ENCODE assay signal across 25 cellular contexts in genomic region chr2:203282101-203282500, GRCh38.
"Had no signal": no experiment of that assay in that cellular context is flagged by ENCODE, and none has a peak within 500 bp of the region (broad histone marks: within the 10 kb centered on the region; RNA-seq: fewer than 3 reads in every experiment).

No MANE protein-coding gene starts in this region.

- H3K27me3 Mint-ChIP-seq: dendritic cell treated with granulocyte-macrophage colony-stimulating factor and Interleukin-4, amounts not matched to agents 40 ng/mL and 50 ng/mL, for 4 days; effector memory CD8-positive, alpha-beta T cell had no signal

- H3K4me3 ChIP-seq: colonic mucosa, coronary artery, dorsolateral prefrontal cortex, esophagus muscularis mucosa, esophagus squamous epithelium, gastrocnemius medialis, gastroesophageal sphincter, heart left ventricle, heart right ventricle had no signal

- H3K4me3 Mint-ChIP-seq: dendritic cell treated with granulocyte-macrophage colony-stimulating factor and Interleukin-4, amounts not matched to agents 40 ng/mL and 50 ng/mL, for 4 days; effector memory CD8-positive, alpha-beta T cell; endodermal cell had no signal

- H3K4me1 Mint-ChIP-seq: endodermal cell had no signal

- DNase-seq: colonic mucosa; cortex of kidney; dermis blood vessel endothelial cell; dorsolateral prefrontal cortex; effector CD4-positive, alpha-beta T cell; effector CD8-positive, alpha-beta T cell; effector memory CD4-positive, alpha-beta T cell; effector memory CD8-positive, alpha-beta T cell; endodermal cell; erythroblast; esophagus squamous epithelium; foreskin fibroblast; foreskin keratinocyte; foreskin melanocyte; gastrocnemius medialis; glutamatergic neuron; head of caudate nucleus; heart left ventricle; heart right ventricle had no signal

- H3K27ac ChIP-seq: colonic mucosa, coronary artery, epithelial cell of prostate, esophagus muscularis mucosa, esophagus squamous epithelium, foreskin keratinocyte, gastrocnemius medialis, gastroesophageal sphincter, heart left ventricle, heart right ventricle had no signal

- ATAC-seq: effector memory CD8-positive, alpha-beta T cell; esophagus mucosa; foreskin keratinocyte; gastrocnemius medialis; gastroesophageal sphincter; heart left ventricle; heart right ventricle had no signal

- H3K9me3 ChIP-seq: colonic mucosa, esophagus muscularis mucosa, esophagus squamous epithelium, gastrocnemius medialis, gastroesophageal sphincter, heart left ventricle, heart right ventricle had no signal

- H3K9me3 Mint-ChIP-seq: dendritic cell treated with granulocyte-macrophage colony-stimulating factor and Interleukin-4, amounts not matched to agents 40 ng/mL and 50 ng/mL, for 4 days; effector memory CD8-positive, alpha-beta T cell; endodermal cell had no signal

- H3K27ac Mint-ChIP-seq: effector memory CD8-positive, alpha-beta T cell; endodermal cell had no signal

- H3K27me3 ChIP-seq: colonic mucosa, dorsolateral prefrontal cortex, esophagus muscularis mucosa, esophagus squamous epithelium, foreskin keratinocyte, gastrocnemius medialis, gastroesophageal sphincter, heart left ventricle, heart right ventricle had no signal

- H3K4me1 ChIP-seq: colonic mucosa, esophagus muscularis mucosa, esophagus squamous epithelium, foreskin keratinocyte, gastrocnemius medialis, gastroesophageal sphincter, heart left ventricle, heart right ventricle had no signal
